Comparison of ENCODE assay signal across 30 cellular contexts in genomic region chr11:135001581-135001980, GRCh38.
"Had no signal": no experiment of that assay in that cellular context is flagged by ENCODE, and none has a peak within 500 bp of the region (broad histone marks: within the 10 kb centered on the region; RNA-seq: fewer than 3 reads in every experiment).

No MANE protein-coding gene starts in this region.

- H3K27ac Mint-ChIP-seq: activated CD4-positive, alpha-beta memory T cell treated with anti-CD3 and anti-CD28 coated beads for 36 hours; activated CD4-positive, alpha-beta T cell treated with anti-CD3 and anti-CD28 coated beads for 36 hours; activated CD4-positive, alpha-beta T cell treated with anti-CD3 and anti-CD28 coated beads, Interleukin-2, amount 10 ng/mL, durations not matched to agents 24 days and 14 days; activated CD8-positive, alpha-beta memory T cell treated with anti-CD3 and anti-CD28 coated beads, Interleukin-2, amount 10 ng/mL, durations not matched to agents 7 days and 5 days; activated CD8-positive, alpha-beta T cell treated with anti-CD3 and anti-CD28 coated beads, Interleukin-2, amount 10 ng/mL, durations not matched to agents 7 days and 5 days; activated naive CD4-positive, alpha-beta T cell treated with anti-CD3 and anti-CD28 coated beads for 36 hours; activated naive CD4-positive, alpha-beta T cell treated with anti-CD3 and anti-CD28 coated beads, Interleukin-2, amount 50 U/mL, for 24 hours; activated naive CD8-positive, alpha-beta T cell treated with anti-CD3 and anti-CD28 coated beads for 36 hours; activated naive CD8-positive, alpha-beta T cell treated with anti-CD3 and anti-CD28 coated beads, Interleukin-2, amount 50 U/mL, for 24 hours; activated T-helper 1 cell treated with anti-CD3 and anti-CD28 coated beads, Interleukin-12 subunit alpha, Interleukin-12 subunit beta, Interleukin-2, Interleukin-4 antibody, amounts not matched to agents 30 ng/mL and 10 ng/mL and 1 ng/mL, durations not matched to agents 14 hours and 24 hours and 36 hours; activated T-helper 2 cell treated with anti-CD3 and anti-CD28 coated beads, Interferon-gamma antibody, Interleukin-2, Interleukin-4, amounts not matched to agents 10 μg/mL and 5 μg/mL and 100 μg/mL, durations not matched to agents 14 hours and 24 hours and 36 hours; brain had no signal

- H3K4me3 Mint-ChIP-seq: activated CD4-positive, alpha-beta memory T cell treated with anti-CD3 and anti-CD28 coated beads for 36 hours; activated CD4-positive, alpha-beta T cell treated with anti-CD3 and anti-CD28 coated beads for 36 hours; activated CD4-positive, alpha-beta T cell treated with anti-CD3 and anti-CD28 coated beads, Interleukin-2, amount 10 ng/mL, durations not matched to agents 24 days and 14 days; activated CD8-positive, alpha-beta memory T cell treated with anti-CD3 and anti-CD28 coated beads, Interleukin-2, amount 10 ng/mL, durations not matched to agents 7 days and 5 days; activated CD8-positive, alpha-beta T cell treated with anti-CD3 and anti-CD28 coated beads, Interleukin-2, amount 10 ng/mL, durations not matched to agents 7 days and 5 days; activated naive CD4-positive, alpha-beta T cell treated with anti-CD3 and anti-CD28 coated beads for 36 hours; activated naive CD4-positive, alpha-beta T cell treated with anti-CD3 and anti-CD28 coated beads, Interleukin-2, amount 50 U/mL, for 24 hours; activated naive CD8-positive, alpha-beta T cell treated with anti-CD3 and anti-CD28 coated beads for 36 hours; activated naive CD8-positive, alpha-beta T cell treated with anti-CD3 and anti-CD28 coated beads, Interleukin-2, amount 50 U/mL, for 24 hours; activated T-helper 1 cell treated with anti-CD3 and anti-CD28 coated beads, Interleukin-12 subunit alpha, Interleukin-12 subunit beta, Interleukin-2, Interleukin-4 antibody, amounts not matched to agents 30 ng/mL and 10 ng/mL and 1 ng/mL, durations not matched to agents 14 hours and 24 hours and 36 hours; brain had no signal

- DNase-seq: activated CD4-positive, alpha-beta memory T cell treated with anti-CD3 and anti-CD28 coated beads for 36 hours; activated CD4-positive, alpha-beta T cell treated with anti-CD3 and anti-CD28 coated beads for 36 hours; activated CD4-positive, alpha-beta T cell treated with anti-CD3 and anti-CD28 coated beads, Interleukin-2, amount 10 ng/mL, durations not matched to agents 24 days and 14 days; activated CD4-positive, CD25-positive, alpha-beta regulatory T cell; activated CD4-positive, CD25-positive, alpha-beta regulatory T cell treated with anti-CD3 and anti-CD28 coated beads, Interleukin-2, amount 50 U/mL, for 72 hours; activated CD8-positive, alpha-beta memory T cell treated with anti-CD3 and anti-CD28 coated beads, Interleukin-2, amount 10 ng/mL, durations not matched to agents 7 days and 5 days; activated CD8-positive, alpha-beta memory T cell treated with anti-CD3 and anti-CD28 coated beads, Interleukin-2, amount 50 U/mL, for 4 hours; activated CD8-positive, alpha-beta T cell treated with anti-CD3 and anti-CD28 coated beads, Interleukin-2, amount 10 ng/mL, durations not matched to agents 7 days and 5 days; activated effector memory CD4-positive, alpha-beta T cell treated with anti-CD3 and anti-CD28 coated beads, Interleukin-2, amount 50 U/mL, for 16 hours; activated naive CD4-positive, alpha-beta T cell treated with anti-CD3 and anti-CD28 coated beads for 36 hours; activated naive CD8-positive, alpha-beta T cell treated with anti-CD3 and anti-CD28 coated beads for 36 hours; activated naive CD8-positive, alpha-beta T cell treated with anti-CD3 and anti-CD28 coated beads, Interleukin-2, amount 50 U/mL, for 24 hours; activated T-cell treated with anti-CD3 and anti-CD28 coated beads, Interleukin-2, amount 50 U/mL, for 1 hour; activated T-cell treated with anti-CD3 and anti-CD28 coated beads, Interleukin-2, amount 50 U/mL, for 48 hours; adrenal gland; central memory CD4-positive, alpha-beta T cell; cerebellar nuclear complex; colonic mucosa; effector CD8-positive, alpha-beta T cell; esophagus squamous epithelium; foreskin melanocyte; T-helper 2 cell had no signal

- H3K9me3 ChIP-seq: adrenal gland, ascending aorta, breast epithelium, colonic mucosa, esophagus squamous epithelium, gastroesophageal sphincter had no signal

- H3K4me1 ChIP-seq: adrenal gland, ascending aorta, breast epithelium, colonic mucosa, esophagus squamous epithelium, gastroesophageal sphincter had no signal

- H3K4me1 Mint-ChIP-seq: activated CD4-positive, alpha-beta T cell treated with anti-CD3 and anti-CD28 coated beads for 36 hours; activated CD4-positive, alpha-beta T cell treated with anti-CD3 and anti-CD28 coated beads, Interleukin-2, amount 10 ng/mL, durations not matched to agents 24 days and 14 days; activated CD8-positive, alpha-beta memory T cell treated with anti-CD3 and anti-CD28 coated beads, Interleukin-2, amount 10 ng/mL, durations not matched to agents 7 days and 5 days; activated naive CD4-positive, alpha-beta T cell treated with anti-CD3 and anti-CD28 coated beads, Interleukin-2, amount 50 U/mL, for 24 hours; activated naive CD8-positive, alpha-beta T cell treated with anti-CD3 and anti-CD28 coated beads for 36 hours; activated naive CD8-positive, alpha-beta T cell treated with anti-CD3 and anti-CD28 coated beads, Interleukin-2, amount 50 U/mL, for 24 hours had no signal

- H3K27me3 Mint-ChIP-seq: activated CD8-positive, alpha-beta memory T cell treated with anti-CD3 and anti-CD28 coated beads, Interleukin-2, amount 10 ng/mL, durations not matched to agents 7 days and 5 days had no signal

- H3K4me3 ChIP-seq: adrenal gland, ascending aorta, breast epithelium, cardiac muscle cell, colonic mucosa, esophagus squamous epithelium, gastroesophageal sphincter had no signal

- H3K9me3 Mint-ChIP-seq: activated CD4-positive, alpha-beta memory T cell treated with anti-CD3 and anti-CD28 coated beads for 36 hours; activated CD4-positive, alpha-beta T cell treated with anti-CD3 and anti-CD28 coated beads, Interleukin-2, amount 10 ng/mL, durations not matched to agents 24 days and 14 days; activated naive CD4-positive, alpha-beta T cell treated with anti-CD3 and anti-CD28 coated beads for 36 hours; activated naive CD4-positive, alpha-beta T cell treated with anti-CD3 and anti-CD28 coated beads, Interleukin-2, amount 50 U/mL, for 24 hours; activated naive CD8-positive, alpha-beta T cell treated with anti-CD3 and anti-CD28 coated beads for 36 hours; activated naive CD8-positive, alpha-beta T cell treated with anti-CD3 and anti-CD28 coated beads, Interleukin-2, amount 50 U/mL, for 24 hours; activated T-helper 1 cell treated with anti-CD3 and anti-CD28 coated beads, Interleukin-12 subunit alpha, Interleukin-12 subunit beta, Interleukin-2, Interleukin-4 antibody, amounts not matched to agents 30 ng/mL and 10 ng/mL and 1 ng/mL, durations not matched to agents 14 hours and 24 hours and 36 hours; activated T-helper 2 cell treated with anti-CD3 and anti-CD28 coated beads, Interferon-gamma antibody, Interleukin-2, Interleukin-4, amounts not matched to agents 10 μg/mL and 5 μg/mL and 100 μg/mL, durations not matched to agents 14 hours and 24 hours and 36 hours had no signal

- H3K36me3 ChIP-seq: adrenal gland, ascending aorta, breast epithelium, cardiac muscle cell, colonic mucosa, esophagus squamous epithelium, gastroesophageal sphincter had no signal

- H3K27ac ChIP-seq: adrenal gland, ascending aorta, breast epithelium, cardiac muscle cell, colonic mucosa, esophagus squamous epithelium, gastroesophageal sphincter had no signal

- H3K27me3 ChIP-seq: adrenal gland, ascending aorta, cardiac muscle cell, colonic mucosa had no signal

- H3K36me3 Mint-ChIP-seq: activated CD4-positive, alpha-beta memory T cell treated with anti-CD3 and anti-CD28 coated beads for 36 hours; activated CD8-positive, alpha-beta memory T cell treated with anti-CD3 and anti-CD28 coated beads, Interleukin-2, amount 10 ng/mL, durations not matched to agents 7 days and 5 days; activated naive CD4-positive, alpha-beta T cell treated with anti-CD3 and anti-CD28 coated beads, Interleukin-2, amount 50 U/mL, for 24 hours; activated naive CD8-positive, alpha-beta T cell treated with anti-CD3 and anti-CD28 coated beads for 36 hours; brain had no signal
